In the genomic region with DNA sequence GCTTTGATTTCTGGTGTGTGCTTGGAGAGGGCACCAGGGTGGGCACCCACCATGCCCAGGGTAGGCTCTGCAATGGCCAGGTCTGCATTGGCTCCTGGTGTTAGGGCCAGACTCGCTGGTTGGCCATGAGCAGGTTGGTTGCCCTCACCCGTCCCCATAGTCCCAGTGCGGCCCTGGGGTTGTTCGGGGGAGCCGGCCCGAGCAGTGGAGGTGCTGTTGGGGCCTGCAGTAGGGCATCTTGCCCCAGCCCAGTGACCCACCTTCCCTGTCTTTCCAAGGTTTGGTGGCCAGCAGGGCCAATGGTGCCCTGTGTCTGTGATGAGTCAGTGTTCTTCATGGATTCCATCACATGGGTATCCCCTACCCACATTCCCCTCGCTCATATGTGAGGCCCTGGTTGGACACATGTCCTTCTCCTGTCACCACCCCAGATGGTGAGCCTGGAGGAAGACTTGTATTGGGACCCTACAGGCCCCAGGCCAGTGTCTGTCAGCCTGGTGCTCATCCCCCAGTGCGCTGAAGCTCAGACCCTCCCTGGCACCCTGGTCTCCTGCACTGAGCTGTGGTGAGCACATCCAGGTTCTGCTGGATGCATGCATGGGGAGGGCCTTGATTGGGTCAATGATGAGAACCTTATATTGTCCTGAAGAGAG, we compare ENCODE assay signal across 20 cellular contexts.
DNase-seq lines count a peak whose midpoint lies in the region; ATAC-seq, FAIRE-seq and TF ChIP-seq lines count a peak whose summit lies in the region.
"Had no signal": no experiment of that assay in that cellular context is flagged by ENCODE, and none has a peak within 500 bp of the region (broad histone marks: within the 10 kb centered on the region; RNA-seq: fewer than 3 reads in every experiment).

No MANE protein-coding gene starts in this region.

- CTCF ChIA-PET in mammary epithelial cell (lab: Charles Lee; ENCODE audit: low non-redundant PET) (no interaction called here), H1 (lab: Charles Lee; ENCODE audit: partially characterized antibody) (no interaction called here)

- no peak overlapping the region for H3K4ac ChIP-seq in H1 (replicated peaks; ENCODE audit: insufficient read length, low read depth, low read length)

- no peak overlapping the region for H3K56ac ChIP-seq in H1 (replicated peaks; ENCODE audit: insufficient read length, low read depth, low read length)

- dilution Hi-C loops in mammary epithelial cell (cut with HindIII; ENCODE audit: low sequenced_read_pairs) = no loop called here

- peaks cover 69 to 73% of the 10 kb centered on the region in 2 donors for H3K9me3 ChIP-seq in breast epithelium
- peaks cover 51% of the 10 kb centered on the region for H3K9me3 ChIP-seq in mammary epithelial cell (replicated peaks; ENCODE audit: insufficient read depth, low read length)
- H3K9me3 ChIP-seq in H1 (ENCODE audit: insufficient read depth in 2 of 2, low read depth in 1 of 2, low read length in 1 of 2) = peaks cover 60 to 97% of the 10 kb centered on the region in 2 experiments
- H3K9me3 ChIP-seq in aorta (ENCODE audit: control insufficient read depth, low read length) = peaks cover 8% of the 10 kb centered on the region

- H3K4me3 Mint-ChIP-seq in osteocyte (ENCODE audit: unreplicated experiment) = no peak overlapping the region
- H3K4me3 Mint-ChIP-seq: CD4-positive, alpha-beta memory T cell had no signal

- POLR2A ChIA-PET in H1 (lab: Charles Lee; ENCODE audit: partially characterized antibody) = interaction anchor here (0.6 kb wide), 1 partner anchor 19 kb away, joined by 4 read pairs; no protein-coding TSS in a partner anchor

- H3K79me1 ChIP-seq in H1 (ENCODE audit: low read depth, low read length) = no peaks in the 10 kb centered on the region

- no peak for TF ChIP-seq RAD21 in H1 (IDR thresholded peaks at IDR 0.05 in 1 of 2, conservative IDR thresholded peaks at IDR 0.05 in 1 of 2; ENCODE audit: low read depth in 2 of 2, low read length in 2 of 2)

- no peaks in the 10 kb centered on the region for H3K23me2 ChIP-seq in H1 (ENCODE audit: low read depth, low read length)

- no peak overlapping the region for H3K23ac ChIP-seq in H1 (ENCODE audit: insufficient read length)

- H3K14ac ChIP-seq in H1 (ENCODE audit: insufficient read length) = no peak overlapping the region

- H4K20me1 ChIP-seq in mammary epithelial cell (ENCODE audit: insufficient read depth, low read length) (no peaks in the 10 kb centered on the region), H1 (replicated peaks in 1 of 2; ENCODE audit: control insufficient read depth in 1 of 2, insufficient read depth in 2 of 2, low read length in 2 of 2) (no peaks in the 10 kb centered on the region)

- no peak overlapping the region for H3K27ac Mint-ChIP-seq in osteocyte (ENCODE audit: unreplicated experiment)
- H3K27ac Mint-ChIP-seq: CD4-positive, alpha-beta memory T cell had no signal

- H4K8ac ChIP-seq in H1 (ENCODE audit: extremely low read depth, insufficient read depth, low read length) = peak overlapping the region; percentile 11; the same call in 1 of the 2 replicates

- H2AFZ ChIP-seq in mammary epithelial cell (ENCODE audit: low read depth, low read length) = no peak overlapping the region
- no peak overlapping the region for H2AFZ ChIP-seq in H1 (ENCODE audit: low read length)

- H3K4me1 Mint-ChIP-seq in osteocyte (ENCODE audit: unreplicated experiment) = no peaks in the 10 kb centered on the region
- H3K4me1 Mint-ChIP-seq: CD4-positive, alpha-beta memory T cell had no signal

- no peaks in the 10 kb centered on the region for H3K36me3 Mint-ChIP-seq in osteocyte (ENCODE audit: unreplicated experiment)
- H3K36me3 Mint-ChIP-seq: CD4-positive, alpha-beta memory T cell had no signal

- no peak overlapping the region for H2BK5ac ChIP-seq in H1 (ENCODE audit: low read depth, low read length)

- no peak overlapping the region for H2AK5ac ChIP-seq in H1 (ENCODE audit: low read depth, low read length)

- no peak for FAIRE-seq in H1 (lab: Jason Lieb, UNC)

- intact Hi-C loops in breast epithelium (cut with DNase I; ENCODE audit: low total_unique reads) = no loop called here
- intact Hi-C loops in mammary epithelial cell (cut with micrococcal nuclease) = no loop called here
- intact Hi-C loops in aorta (cut with DNase I) = no loop called here

- H2BK12ac ChIP-seq in H1 (ENCODE audit: low read depth, low read length) = no peak overlapping the region

- no peak overlapping the region for H3K18ac ChIP-seq in H1 (ENCODE audit: extremely low read depth, low read length)

- H3K27me3 ChIP-seq in breast epithelium = no peaks in the 10 kb centered on the region
- no peaks in the 10 kb centered on the region for H3K27me3 ChIP-seq in mammary epithelial cell (ENCODE audit: insufficient read depth, low read length)
- no peaks in the 10 kb centered on the region for H3K27me3 ChIP-seq in H1 (replicated peaks in 1 of 4; ENCODE audit: control insufficient read depth in 3 of 4, extremely low read depth in 1 of 4, insufficient read depth in 3 of 4, low read length in 3 of 4)
- no peaks in the 10 kb centered on the region for H3K27me3 ChIP-seq in aorta (ENCODE audit: control insufficient read depth in 1 of 2, insufficient read depth in 2 of 2, low read length in 1 of 2)

- no peak overlapping the region for H3K9ac ChIP-seq in mammary epithelial cell (ENCODE audit: insufficient read depth, low read length)
- H3K9ac ChIP-seq in H1 (replicated peaks in 1 of 4; ENCODE audit: extremely low read depth in 1 of 4, low read depth in 3 of 4, low read length in 3 of 4) = no peak overlapping the region

- H3K79me2 ChIP-seq in mammary epithelial cell (ENCODE audit: insufficient read depth, low read length) (no peaks in the 10 kb centered on the region), H1 (ENCODE audit: control insufficient read depth in 1 of 2, insufficient read depth in 2 of 2, low read length in 2 of 2) (no peaks in the 10 kb centered on the region)

- no peak for TF ChIP-seq POLR2A in breast epithelium (IDR thresholded peaks at IDR 0.05)
- TF ChIP-seq POLR2A in H1 (IDR thresholded peaks at IDR 0.05; ENCODE audit: control extremely low read depth in 1 of 2, low read depth in 2 of 2, low read length in 2 of 2) = no peak

- H2BK20ac ChIP-seq in H1 (ENCODE audit: low read length) = no peak overlapping the region

- ATAC-seq in aorta (ENCODE audit: low FRiP score) = no peak
- ATAC-seq: left lobe of liver; Panc1; stimulated activated naive CD8-positive, alpha-beta T cell treated with anti-CD3 and anti-CD28 coated beads, Interleukin-15, Interleukin-2, amounts not matched to agents 100 U/mL and 50 U/mL, for 24 hours had no signal

- H3K4me1 ChIP-seq in breast epithelium (no peaks in the 10 kb centered on the region), mammary epithelial cell (ENCODE audit: insufficient read depth, low read length) (no peaks in the 10 kb centered on the region), H1 (replicated peaks in 1 of 4; ENCODE audit: control insufficient read depth in 3 of 4, insufficient read depth in 4 of 4, low read length in 3 of 4) (no peaks in the 10 kb centered on the region), aorta (ENCODE audit: control insufficient read depth in 1 of 2, insufficient read depth in 2 of 2, low read length in 2 of 2) (no peaks in the 10 kb centered on the region)

- no peak overlapping the region for H4K91ac ChIP-seq in H1 (replicated peaks; ENCODE audit: insufficient read length, low read length)

- no peak overlapping the region for H2BK15ac ChIP-seq in H1 (ENCODE audit: low read length)

- H2BK120ac ChIP-seq in H1 (replicated peaks; ENCODE audit: low read depth, low read length) = no peak overlapping the region

- TF ChIP-seq CTCF in breast epithelium (IDR thresholded peaks at IDR 0.05) (no peak), mammary epithelial cell (conservative IDR thresholded peaks at IDR 0.05 in 1 of 2, IDR thresholded peaks at IDR 0.05 in 1 of 2; ENCODE audit: extremely low read depth in 1 of 2, insufficient read depth in 1 of 2, low read depth in 1 of 2, low read length in 2 of 2) (no peak), H1 (IDR thresholded peaks at IDR 0.05; ENCODE audit: control extremely low read depth in 1 of 3, insufficient read depth in 1 of 3, low read depth in 1 of 3, low read length in 3 of 3) (no peak), osteocyte (IDR thresholded peaks at IDR 0.05) (no peak)

- H3K27me3 Mint-ChIP-seq in osteocyte (ENCODE audit: unreplicated experiment) = no peaks in the 10 kb centered on the region
- H3K27me3 Mint-ChIP-seq: CD4-positive, alpha-beta memory T cell had no signal

- no peak overlapping the region for H3K4me2 ChIP-seq in mammary epithelial cell (ENCODE audit: insufficient read depth, low read depth, low read length)
- H3K4me2 ChIP-seq in H1 (ENCODE audit: insufficient read depth in 1 of 2, low read depth in 2 of 2, low read length in 2 of 2) = no peak overlapping the region

- 75% methylated on average over 2 of the region's 8 CpGs for WGBS in mammary epithelial cell (ENCODE audit: low coverage, missing lambda C conversion rate)
- 91% methylated on average over 2 of the region's 8 CpGs; no CpG with 5 or more reads in 1 of the 2 experiments for WGBS in H1 (ENCODE audit: extremely low coverage in 1 of 2, insufficient coverage in 1 of 2, insufficient read length in 1 of 2, insufficient replicate concordance in 2 of 2, low coverage in 1 of 2, low lambda C conversion rate in 2 of 2, missing lambda C conversion rate in 1 of 2), 2 experiments
- 89% methylated on average over 8 of the region's 8 CpGs for WGBS in aorta, 2 donors

- no peak overlapping the region for H4K5ac ChIP-seq in H1 (ENCODE audit: insufficient read length, low read depth, low read length)

- BruUV-seq in mammary epithelial cell (replicated peaks; lab: Mats Ljungman, UMichigan) = no TSS peak

- in situ Hi-C loops in mammary epithelial cell (cut with MboI; ENCODE audit: low sequenced_read_pairs in 2 of 2) = no loop called here

- H3K27ac ChIP-seq in breast epithelium (no peak overlapping the region), mammary epithelial cell (ENCODE audit: insufficient read depth, low read depth, low read length) (no peak overlapping the region), H1 (ENCODE audit: low read depth, low read length) (no peak overlapping the region), aorta (ENCODE audit: low read depth in 1 of 2, low read length in 2 of 2) (no peak overlapping the region)

- no peaks in the 10 kb centered on the region for H3K36me3 ChIP-seq in breast epithelium
- H3K36me3 ChIP-seq in mammary epithelial cell (ENCODE audit: insufficient read depth, low read length) = no peaks in the 10 kb centered on the region
- no peaks in the 10 kb centered on the region for H3K36me3 ChIP-seq in H1 (ENCODE audit: control insufficient read depth in 2 of 4, insufficient read depth in 4 of 4, low read length in 3 of 4)
- H3K36me3 ChIP-seq in aorta (ENCODE audit: control insufficient read depth in 1 of 2, insufficient read depth in 2 of 2, low read length in 1 of 2) = no peaks in the 10 kb centered on the region

- H3K4me3 ChIP-seq in breast epithelium (no peak overlapping the region), mammary epithelial cell (replicated peaks in 1 of 3; ENCODE audit: insufficient read depth in 1 of 3, low read depth in 2 of 3, low read length in 3 of 3) (no peak overlapping the region), H1 (ENCODE audit: extremely low read depth in 1 of 4, insufficient read depth in 2 of 4, low read depth in 3 of 4, low read length in 4 of 4) (no peak overlapping the region), aorta (ENCODE audit: low read length in 2 of 2) (no peak overlapping the region)

- no peak for TF ChIP-seq EP300 in H1 (IDR thresholded peaks at IDR 0.05; ENCODE audit: borderline replicate concordance in 1 of 2, low read depth in 2 of 2, low read length in 2 of 2)

- peaks cover 16% of the 10 kb centered on the region for H3K9me3 Mint-ChIP-seq in osteocyte (ENCODE audit: unreplicated experiment)

- peak; percentile 11 to 35 for DNase-seq in breast epithelium (ENCODE audit: low spot score in 2 of 2)
- no peak for DNase-seq in mammary epithelial cell
- DNase-seq in H1 (ENCODE audit: low read depth in 1 of 2, low spot score in 2 of 2) = no peak
- DNase-seq in osteocyte (ENCODE audit: extremely low spot score, unreplicated experiment) = peak; percentile 80
- DNase-seq in aorta = peak; percentile 24 to 51
- no peak for DNase-seq in NCI-H526 (lab: John Stamatoyannopoulos, UW)
- DNase-seq in stimulated activated naive CD4-positive, alpha-beta T cell (lab: John Stamatoyannopoulos, UW) = no peak
- DNase-seq in mucosa of gallbladder (ENCODE audit: low spot score) = no peak
- DNase-seq: activated gamma-delta T cell; CD4-positive, alpha-beta memory T cell; DMS79 treated with DMSO at 0.1 percent for 48 hours; foreskin melanocyte; HCEC 1CT; KBM-7; NCI-H2107; NCI-H748 treated with DMSO at 0.1 percent for 48 hours; stimulated activated CD4-positive, alpha-beta T cell treated with anti-CD3 and anti-CD28 coated beads, Interleukin-12 subunit alpha, Interleukin-12 subunit beta, amount 100 ng/mL, for 4 hours; stimulated activated naive CD8-positive, alpha-beta T cell treated with anti-CD3 and anti-CD28 coated beads, Interleukin-15, Interleukin-2, amounts not matched to agents 100 U/mL and 50 U/mL, for 24 hours had no signal

Comparison
In these comparisons a context has a peak if more than half of its experiments do, and no peak if none do; other contexts are left out.
1. DNase-seq: peak in breast epithelium (2 of 2), osteocyte (single experiment) and aorta (2 of 2); none in mammary epithelial cell (single experiment), H1 (0 of 2), NCI-H526 (0 of 2), stimulated activated naive CD4-positive, alpha-beta T cell (0 of 6) and mucosa of gallbladder (single experiment).